16 cellular contexts compared by ENCODE assay signal in the genomic region with DNA sequence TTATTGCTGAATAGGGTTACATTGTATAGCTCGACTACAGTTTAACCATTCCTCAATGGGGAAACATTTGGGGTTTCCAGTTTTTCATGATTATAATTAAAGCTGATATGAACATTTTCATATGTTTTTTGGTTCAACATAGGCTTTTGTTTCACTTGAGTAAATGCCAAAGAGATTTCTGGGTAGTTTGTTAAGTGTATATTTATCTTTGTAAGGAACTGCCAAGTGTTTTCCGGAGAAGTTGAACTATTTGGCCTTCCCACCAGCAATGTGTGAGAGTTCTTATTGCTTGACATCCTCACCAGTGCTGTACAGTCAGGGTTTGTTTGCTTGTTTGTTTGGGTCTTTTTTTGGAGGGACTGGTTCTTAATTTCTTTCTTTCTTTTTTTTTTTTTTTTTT.
A peak's percentile ranks its signal among the peaks of the same experiment; 100 is the strongest.
DNase-seq lines count a peak whose midpoint lies in the region; ATAC-seq and TF ChIP-seq lines count a peak whose summit lies in the region.
"Had no signal": no experiment of that assay in that cellular context is flagged by ENCODE, and none has a peak within 500 bp of the region (broad histone marks: within the 10 kb centered on the region; RNA-seq: fewer than 3 reads in every experiment).

No MANE protein-coding gene starts in this region.

- WGBS in right cardiac atrium: 30% methylated on average over 2 of the region's 2 CpGs
- 95% methylated on average over 2 of the region's 2 CpGs for WGBS in smooth muscle cell (ENCODE audit: low lambda C conversion rate)

- CTCF ChIA-PET in activated naive CD4-positive, alpha-beta T cell treated with anti-CD3 and anti-CD28 coated beads for 36 hours (lab: Charles Lee): no interaction called here

- H3K27me3 Mint-ChIP-seq in activated naive CD4-positive, alpha-beta T cell treated with anti-CD3 and anti-CD28 coated beads for 36 hours (ENCODE audit: low read depth): no peaks in the 10 kb centered on the region

- no peak overlapping the region for H3K27ac Mint-ChIP-seq in activated naive CD4-positive, alpha-beta T cell treated with anti-CD3 and anti-CD28 coated beads for 36 hours
- H3K27ac Mint-ChIP-seq: activated CD4-positive, alpha-beta T cell treated with anti-CD3 and anti-CD28 coated beads, Interleukin-2, amount 10 ng/mL, durations not matched to agents 24 days and 14 days; activated T-helper 1 cell treated with anti-CD3 and anti-CD28 coated beads, Interleukin-12 subunit alpha, Interleukin-12 subunit beta, Interleukin-2, Interleukin-4 antibody, amounts not matched to agents 30 ng/mL and 10 ng/mL and 1 ng/mL, durations not matched to agents 14 hours and 24 hours and 36 hours had no signal

- H2AFZ ChIP-seq in smooth muscle cell (ENCODE audit: low read depth): no peak overlapping the region

- no peaks in the 10 kb centered on the region for H3K27me3 ChIP-seq in adipocyte (replicated peaks; ENCODE audit: control insufficient read depth, insufficient read depth, low read length)
- no peaks in the 10 kb centered on the region for H3K27me3 ChIP-seq in right cardiac atrium (ENCODE audit: control insufficient read depth, insufficient read depth)
- no peaks in the 10 kb centered on the region for H3K27me3 ChIP-seq in smooth muscle cell (ENCODE audit: low read depth)

- H3K27ac ChIP-seq in right cardiac atrium (ENCODE audit: low read length) (no peak overlapping the region), smooth muscle cell (ENCODE audit: low read depth) (no peak overlapping the region)
- H3K27ac ChIP-seq: RWPE1 had no signal

- ATAC-seq in right cardiac atrium: peak; percentile 83 to 87
- ATAC-seq: mucosa of descending colon had no signal

- H3F3A ChIP-seq in smooth muscle cell (ENCODE audit: low read depth): peaks cover 5% of the 10 kb centered on the region

- H3K9ac ChIP-seq in adipocyte (ENCODE audit: low read length) (peak overlapping the region; percentile 79), smooth muscle cell (ENCODE audit: low read depth) (no peak overlapping the region)

- H3K36me3 Mint-ChIP-seq in activated naive CD4-positive, alpha-beta T cell treated with anti-CD3 and anti-CD28 coated beads for 36 hours (ENCODE audit: low read depth): no peaks in the 10 kb centered on the region

- H3K4me1 Mint-ChIP-seq in activated naive CD4-positive, alpha-beta T cell treated with anti-CD3 and anti-CD28 coated beads for 36 hours (ENCODE audit: low read depth): peaks cover 4% of the 10 kb centered on the region

- intact Hi-C loops in right cardiac atrium (cut with DNase I): no loop called here
- intact Hi-C loops in activated naive CD4-positive, alpha-beta T cell treated with anti-CD3 and anti-CD28 coated beads for 36 hours (cut with micrococcal nuclease): no loop called here

- no peaks in the 10 kb centered on the region for H3K79me2 ChIP-seq in smooth muscle cell (ENCODE audit: low read depth)

- H3K9me3 ChIP-seq in adipocyte (ENCODE audit: control insufficient read depth, low read length) (no peaks in the 10 kb centered on the region), right cardiac atrium (ENCODE audit: control insufficient read depth, low read length) (no peaks in the 10 kb centered on the region), smooth muscle cell (replicated peaks; ENCODE audit: low read depth) (no peaks in the 10 kb centered on the region)
- H3K9me3 ChIP-seq: mucosa of descending colon had no signal

- no peaks in the 10 kb centered on the region for H3K9me3 Mint-ChIP-seq in activated naive CD4-positive, alpha-beta T cell treated with anti-CD3 and anti-CD28 coated beads for 36 hours
- H3K9me3 Mint-ChIP-seq: activated CD4-positive, alpha-beta T cell treated with anti-CD3 and anti-CD28 coated beads, Interleukin-2, amount 10 ng/mL, durations not matched to agents 24 days and 14 days; activated T-helper 1 cell treated with anti-CD3 and anti-CD28 coated beads, Interleukin-12 subunit alpha, Interleukin-12 subunit beta, Interleukin-2, Interleukin-4 antibody, amounts not matched to agents 30 ng/mL and 10 ng/mL and 1 ng/mL, durations not matched to agents 14 hours and 24 hours and 36 hours had no signal

- H4K20me1 ChIP-seq in smooth muscle cell (ENCODE audit: low read depth): no peaks in the 10 kb centered on the region

- TF ChIP-seq CTCF in smooth muscle cell (IDR thresholded peaks at IDR 0.05; ENCODE audit: borderline replicate concordance, insufficient read depth, poor library complexity, severe bottlenecking): no peak

- H3K4me3 ChIP-seq in adipocyte (ENCODE audit: low read length) (peak overlapping the region; percentile 43), right cardiac atrium (ENCODE audit: low read length) (no peak overlapping the region), smooth muscle cell (no peak overlapping the region)
- H3K4me3 ChIP-seq: mucosa of descending colon had no signal

- H3K4me2 ChIP-seq in smooth muscle cell: peak overlapping the region; percentile 36

- H3K36me3 ChIP-seq in adipocyte (ENCODE audit: control insufficient read depth, insufficient read depth, low read length, severe bottlenecking): no peaks in the 10 kb centered on the region
- H3K36me3 ChIP-seq in smooth muscle cell (ENCODE audit: low read depth): no peaks in the 10 kb centered on the region

- no peak overlapping the region for H3K4me3 Mint-ChIP-seq in activated naive CD4-positive, alpha-beta T cell treated with anti-CD3 and anti-CD28 coated beads for 36 hours
- H3K4me3 Mint-ChIP-seq: activated CD4-positive, alpha-beta T cell treated with anti-CD3 and anti-CD28 coated beads, Interleukin-2, amount 10 ng/mL, durations not matched to agents 24 days and 14 days; activated T-helper 1 cell treated with anti-CD3 and anti-CD28 coated beads, Interleukin-12 subunit alpha, Interleukin-12 subunit beta, Interleukin-2, Interleukin-4 antibody, amounts not matched to agents 30 ng/mL and 10 ng/mL and 1 ng/mL, durations not matched to agents 14 hours and 24 hours and 36 hours had no signal

- DNase-seq in EL: peak; percentile 31
- DNase-seq in adipocyte (ENCODE audit: low read depth): peak; percentile 74
- no peak for DNase-seq in right cardiac atrium
- DNase-seq in smooth muscle cell (lab: John Stamatoyannopoulos, UW; ENCODE audit: unreplicated experiment): no peak
- no peak for DNase-seq in activated naive CD4-positive, alpha-beta T cell treated with anti-CD3 and anti-CD28 coated beads for 36 hours
- DNase-seq in NCI-H2029 treated with DMSO at 0.1 percent for 48 hours (lab: John Stamatoyannopoulos, UW): no peak
- DNase-seq in ecto neural progenitor cell (ENCODE audit: low spot score): no peak
- DNase-seq in stimulated activated naive CD4-positive, alpha-beta T cell (lab: John Stamatoyannopoulos, UW): no peak
- DNase-seq: activated CD4-positive, alpha-beta T cell treated with anti-CD3 and anti-CD28 coated beads, Interleukin-2, amount 10 ng/mL, durations not matched to agents 24 days and 14 days; amygdala; mucosa of descending colon; NCI-H1930; NCI-H774; stimulated activated CD4-positive, alpha-beta T cell treated with anti-CD3 and anti-CD28 coated beads, Interleukin-1b, Interleukin-23, amount 100 ng/mL, for 48 hours had no signal

- H3K4me1 ChIP-seq in adipocyte (ENCODE audit: control insufficient read depth, insufficient read depth, low read length) (peaks cover 39% of the 10 kb centered on the region), right cardiac atrium (ENCODE audit: control insufficient read depth, insufficient read depth, low read length) (peaks cover 8% of the 10 kb centered on the region), smooth muscle cell (ENCODE audit: low read depth) (peaks cover 18% of the 10 kb centered on the region)

Comparison
In these comparisons a context has a peak if more than half of its experiments do, and no peak if none do; other contexts are left out.
1. DNase-seq: peak in EL (single experiment) and adipocyte (single experiment); none in right cardiac atrium (0 of 3), smooth muscle cell (single experiment), activated naive CD4-positive, alpha-beta T cell treated with anti-CD3 and anti-CD28 coated beads for 36 hours (single experiment), NCI-H2029 treated with DMSO at 0.1 percent for 48 hours (single experiment), ecto neural progenitor cell (single experiment) and stimulated activated naive CD4-positive, alpha-beta T cell (0 of 6).